ENCODE assay signal across 21 cellular contexts in genomic region chr15:87917480-87917879, GRCh38.
DNase-seq lines count a peak whose midpoint lies in the region; FAIRE-seq and TF ChIP-seq lines count a peak whose summit lies in the region.
"Had no signal": no experiment of that assay in that cellular context is flagged by ENCODE, and none has a peak within 500 bp of the region (broad histone marks: within the 10 kb centered on the region; RNA-seq: fewer than 3 reads in every experiment).

No MANE protein-coding gene starts in this region.

- H3K9me3 Mint-ChIP-seq in MCF 10A (ENCODE audit: unreplicated experiment), result peaks cover 45% of the 10 kb centered on the region
- H3K9me3 Mint-ChIP-seq: CD8-positive, alpha-beta T cell; GM23338; H9 had no signal

- H2AFZ ChIP-seq in mammary epithelial cell (ENCODE audit: low read depth, low read length), result no peak overlapping the region
- H2AFZ ChIP-seq: GM23338 had no signal

- DNase-seq in mammary epithelial cell (peak; percentile 38), MCF 10A (ENCODE audit: unreplicated experiment) (no peak), bronchial epithelial cell (ENCODE audit: low read depth) (peak; percentile 1), kidney tubule cell (ENCODE audit: low spot score) (peak; percentile 2), COR-L47 (lab: John Stamatoyannopoulos, UW) (no peak), NCI-H748 (lab: John Stamatoyannopoulos, UW; ENCODE audit: unreplicated experiment) (no peak)
- DNase-seq: Calu3; CD4-positive, CD25-positive, alpha-beta regulatory T cell; CD8-positive, alpha-beta T cell; DMS53; DMS79 treated with DMSO at 0.1 percent for 48 hours; GF-D8; H9 had no signal

- H3K9me3 ChIP-seq in mammary epithelial cell (replicated peaks; ENCODE audit: insufficient read depth, low read length), result peaks cover 4% of the 10 kb centered on the region
- H3K9me3 ChIP-seq: BLaER1 had no signal

- TF ChIP-seq CTCF in mammary epithelial cell (conservative IDR thresholded peaks at IDR 0.05 in 1 of 2, IDR thresholded peaks at IDR 0.05 in 1 of 2; ENCODE audit: extremely low read depth in 1 of 2, insufficient read depth in 1 of 2, low read depth in 1 of 2, low read length in 2 of 2), result no peak
- TF ChIP-seq CTCF in MCF 10A (IDR thresholded peaks at IDR 0.05; ENCODE audit: unreplicated experiment), result no peak
- TF ChIP-seq CTCF in bronchial epithelial cell (IDR thresholded peaks at IDR 0.05; ENCODE audit: insufficient read depth, low read length, severe bottlenecking), result no peak

- H3K36me3 ChIP-seq in mammary epithelial cell (ENCODE audit: insufficient read depth, low read length), result no peaks in the 10 kb centered on the region
- no peaks in the 10 kb centered on the region for H3K36me3 ChIP-seq in bronchial epithelial cell (ENCODE audit: control insufficient read depth, insufficient read depth, low read length)
- H3K36me3 ChIP-seq: BLaER1 had no signal

- FAIRE-seq in bronchial epithelial cell (lab: Jason Lieb, UNC), result no peak
- FAIRE-seq: A204.1, GM12891, GM18507 had no signal

- no peak overlapping the region for H3K4me2 ChIP-seq in mammary epithelial cell (ENCODE audit: insufficient read depth, low read depth, low read length)
- H3K4me2 ChIP-seq: BLaER1, GM23338 had no signal

- in situ Hi-C loops in mammary epithelial cell (cut with MboI; ENCODE audit: low sequenced_read_pairs in 2 of 2), result no loop called here

- CTCF ChIA-PET in mammary epithelial cell (lab: Charles Lee; ENCODE audit: low non-redundant PET), result no interaction called here
- CTCF ChIA-PET in MCF 10A (lab: Yijun Ruan, JAX), result no interaction called here

- BruUV-seq in mammary epithelial cell (replicated peaks; lab: Mats Ljungman, UMichigan), result no TSS peak
- BruUV-seq in MCF 10A (replicated peaks; lab: Mats Ljungman, UMichigan), result no TSS peak

- H3K27ac ChIP-seq in mammary epithelial cell (ENCODE audit: insufficient read depth, low read depth, low read length), result no peak overlapping the region
- H3K27ac ChIP-seq: 22Rv1, BLaER1, C4-2B had no signal

- H4K20me1 ChIP-seq in mammary epithelial cell (ENCODE audit: insufficient read depth, low read length), result no peaks in the 10 kb centered on the region
- H4K20me1 ChIP-seq: BLaER1 had no signal

- H3K4me1 ChIP-seq in mammary epithelial cell (ENCODE audit: insufficient read depth, low read length), result no peaks in the 10 kb centered on the region
- H3K4me1 ChIP-seq: BLaER1 had no signal

- no peaks in the 10 kb centered on the region for H3K4me1 Mint-ChIP-seq in MCF 10A (ENCODE audit: insufficient read depth, unreplicated experiment)
- H3K4me1 Mint-ChIP-seq: B cell; CD4-positive, CD25-positive, alpha-beta regulatory T cell; GM23338; H9 had no signal

- H3K4me3 ChIP-seq in mammary epithelial cell (replicated peaks in 1 of 3; ENCODE audit: insufficient read depth in 1 of 3, low read depth in 2 of 3, low read length in 3 of 3) (no peak overlapping the region), bronchial epithelial cell (ENCODE audit: low read depth, low read length) (no peak overlapping the region)
- H3K4me3 ChIP-seq: BLaER1, GM23338 had no signal

- H3K27ac Mint-ChIP-seq in MCF 10A (ENCODE audit: low read depth, unreplicated experiment), result no peak overlapping the region
- H3K27ac Mint-ChIP-seq: B cell; CD4-positive, CD25-positive, alpha-beta regulatory T cell; CD8-positive, alpha-beta T cell; GM23338; H9 had no signal

- no peak overlapping the region for H3K9ac ChIP-seq in mammary epithelial cell (ENCODE audit: insufficient read depth, low read length)
- H3K9ac ChIP-seq: BLaER1 had no signal

- peaks cover 6% of the 10 kb centered on the region for H3K36me3 Mint-ChIP-seq in MCF 10A (ENCODE audit: insufficient read depth, unreplicated experiment)
- H3K36me3 Mint-ChIP-seq: CD4-positive, CD25-positive, alpha-beta regulatory T cell; CD8-positive, alpha-beta T cell had no signal

- intact Hi-C loops in mammary epithelial cell (cut with micrococcal nuclease) (no loop called here), MCF 10A (cut with micrococcal nuclease) (no loop called here)

- POLR2A ChIA-PET in MCF 10A (lab: Yijun Ruan, JAX), result no interaction called here

- WGBS in mammary epithelial cell (ENCODE audit: low coverage, missing lambda C conversion rate), result 4% methylated on average over 2 of the region's 2 CpGs

- no peaks in the 10 kb centered on the region for H3K27me3 ChIP-seq in mammary epithelial cell (ENCODE audit: insufficient read depth, low read length)
- no peaks in the 10 kb centered on the region for H3K27me3 ChIP-seq in bronchial epithelial cell (ENCODE audit: control insufficient read depth, insufficient read depth, low read length)
- H3K27me3 ChIP-seq: BLaER1 had no signal

- no peak overlapping the region for H3K4me3 Mint-ChIP-seq in MCF 10A (ENCODE audit: unreplicated experiment)
- H3K4me3 Mint-ChIP-seq: B cell; CD4-positive, CD25-positive, alpha-beta regulatory T cell; CD8-positive, alpha-beta T cell; GM23338; H9 had no signal

- H3K79me2 ChIP-seq in mammary epithelial cell (ENCODE audit: insufficient read depth, low read length), result no peaks in the 10 kb centered on the region

- H3K27me3 Mint-ChIP-seq in MCF 10A (ENCODE audit: insufficient read depth, unreplicated experiment), result no peaks in the 10 kb centered on the region
- H3K27me3 Mint-ChIP-seq: B cell; CD4-positive, CD25-positive, alpha-beta regulatory T cell had no signal

- dilution Hi-C loops in mammary epithelial cell (cut with HindIII; ENCODE audit: low sequenced_read_pairs), result no loop called here

Comparison
In these comparisons a context has a peak if more than half of its experiments do, and no peak if none do; other contexts are left out.
1. DNase-seq: peak in mammary epithelial cell (single experiment), bronchial epithelial cell (single experiment) and kidney tubule cell (single experiment); none in MCF 10A (single experiment), COR-L47 (single experiment) and NCI-H748 (single experiment).